ENCODE assay signal across 1 cellular context in the genomic region with DNA sequence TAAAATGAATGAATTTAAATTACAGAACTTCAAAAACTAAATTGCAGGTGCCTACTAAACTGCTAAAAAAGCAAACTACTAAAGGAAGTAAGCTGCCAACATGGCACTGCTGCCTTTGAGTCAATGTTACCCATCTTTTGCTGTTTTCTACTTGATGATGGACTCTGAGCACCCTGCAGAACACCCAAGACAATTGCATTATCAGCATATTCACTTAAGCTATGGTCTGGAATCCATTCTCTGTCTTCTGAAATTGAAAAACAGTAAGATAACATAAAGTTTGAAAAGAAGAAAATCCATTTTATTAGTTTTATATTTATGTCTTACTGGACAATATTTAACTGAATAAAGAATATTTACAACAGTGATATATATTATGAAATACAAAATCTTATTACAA.
TF ChIP-seq lines count a peak whose summit lies in the region.

No MANE protein-coding gene starts in this region.

TF ChIP-seq in HepG2, 621 proteins besides CTCF, POLR2A, EP300 and RAD21 (continued from another document):
- TF ChIP-seq, protein P1, sequence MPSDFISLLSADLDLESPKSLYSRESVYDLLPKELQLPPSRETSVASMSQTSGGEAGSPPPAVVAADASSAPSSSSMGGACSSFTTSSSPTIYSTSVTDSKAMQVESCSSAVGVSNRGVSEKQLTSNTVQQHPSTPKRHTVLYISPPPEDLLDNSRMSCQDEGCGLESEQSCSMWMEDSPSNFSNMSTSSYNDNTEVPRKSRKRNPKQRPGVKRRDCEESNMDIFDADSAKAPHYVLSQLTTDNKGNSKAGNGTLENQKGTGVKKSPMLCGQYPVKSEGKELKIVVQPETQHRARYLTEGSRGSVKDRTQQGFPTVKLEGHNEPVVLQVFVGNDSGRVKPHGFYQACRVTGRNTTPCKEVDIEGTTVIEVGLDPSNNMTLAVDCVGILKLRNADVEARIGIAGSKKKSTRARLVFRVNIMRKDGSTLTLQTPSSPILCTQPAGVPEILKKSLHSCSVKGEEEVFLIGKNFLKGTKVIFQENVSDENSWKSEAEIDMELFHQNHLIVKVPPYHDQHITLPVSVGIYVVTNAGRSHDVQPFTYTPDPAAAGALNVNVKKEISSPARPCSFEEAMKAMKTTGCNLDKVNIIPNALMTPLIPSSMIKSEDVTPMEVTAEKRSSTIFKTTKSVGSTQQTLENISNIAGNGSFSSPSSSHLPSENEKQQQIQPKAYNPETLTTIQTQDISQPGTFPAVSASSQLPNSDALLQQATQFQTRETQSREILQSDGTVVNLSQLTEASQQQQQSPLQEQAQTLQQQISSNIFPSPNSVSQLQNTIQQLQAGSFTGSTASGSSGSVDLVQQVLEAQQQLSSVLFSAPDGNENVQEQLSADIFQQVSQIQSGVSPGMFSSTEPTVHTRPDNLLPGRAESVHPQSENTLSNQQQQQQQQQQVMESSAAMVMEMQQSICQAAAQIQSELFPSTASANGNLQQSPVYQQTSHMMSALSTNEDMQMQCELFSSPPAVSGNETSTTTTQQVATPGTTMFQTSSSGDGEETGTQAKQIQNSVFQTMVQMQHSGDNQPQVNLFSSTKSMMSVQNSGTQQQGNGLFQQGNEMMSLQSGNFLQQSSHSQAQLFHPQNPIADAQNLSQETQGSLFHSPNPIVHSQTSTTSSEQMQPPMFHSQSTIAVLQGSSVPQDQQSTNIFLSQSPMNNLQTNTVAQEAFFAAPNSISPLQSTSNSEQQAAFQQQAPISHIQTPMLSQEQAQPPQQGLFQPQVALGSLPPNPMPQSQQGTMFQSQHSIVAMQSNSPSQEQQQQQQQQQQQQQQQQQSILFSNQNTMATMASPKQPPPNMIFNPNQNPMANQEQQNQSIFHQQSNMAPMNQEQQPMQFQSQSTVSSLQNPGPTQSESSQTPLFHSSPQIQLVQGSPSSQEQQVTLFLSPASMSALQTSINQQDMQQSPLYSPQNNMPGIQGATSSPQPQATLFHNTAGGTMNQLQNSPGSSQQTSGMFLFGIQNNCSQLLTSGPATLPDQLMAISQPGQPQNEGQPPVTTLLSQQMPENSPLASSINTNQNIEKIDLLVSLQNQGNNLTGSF (CRISPR knock-in tag; IDR thresholded peaks at IDR 0.05) = no peak
- TF ChIP-seq, protein P2, sequence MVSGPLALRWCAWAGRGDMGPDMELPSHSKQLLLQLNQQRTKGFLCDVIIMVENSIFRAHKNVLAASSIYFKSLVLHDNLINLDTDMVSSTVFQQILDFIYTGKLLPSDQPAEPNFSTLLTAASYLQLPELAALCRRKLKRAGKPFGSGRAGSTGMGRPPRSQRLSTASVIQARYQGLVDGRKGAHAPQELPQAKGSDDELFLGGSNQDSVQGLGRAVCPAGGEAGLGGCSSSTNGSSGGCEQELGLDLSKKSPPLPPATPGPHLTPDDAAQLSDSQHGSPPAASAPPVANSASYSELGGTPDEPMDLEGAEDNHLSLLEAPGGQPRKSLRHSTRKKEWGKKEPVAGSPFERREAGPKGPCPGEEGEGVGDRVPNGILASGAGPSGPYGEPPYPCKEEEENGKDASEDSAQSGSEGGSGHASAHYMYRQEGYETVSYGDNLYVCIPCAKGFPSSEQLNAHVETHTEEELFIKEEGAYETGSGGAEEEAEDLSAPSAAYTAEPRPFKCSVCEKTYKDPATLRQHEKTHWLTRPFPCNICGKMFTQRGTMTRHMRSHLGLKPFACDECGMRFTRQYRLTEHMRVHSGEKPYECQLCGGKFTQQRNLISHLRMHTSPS (CRISPR knock-in tag; IDR thresholded peaks at IDR 0.05; ENCODE audit: low read depth) = no peak
- no peak for TF ChIP-seq EED (CRISPR knock-in tag; IDR thresholded peaks at IDR 0.05)
- TF ChIP-seq, protein P3, sequence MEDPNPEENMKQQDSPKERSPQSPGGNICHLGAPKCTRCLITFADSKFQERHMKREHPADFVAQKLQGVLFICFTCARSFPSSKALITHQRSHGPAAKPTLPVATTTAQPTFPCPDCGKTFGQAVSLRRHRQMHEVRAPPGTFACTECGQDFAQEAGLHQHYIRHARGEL (CRISPR knock-in tag; IDR thresholded peaks at IDR 0.05) = no peak
